ENCODE assay signal across 1 cellular context in the genomic region with DNA sequence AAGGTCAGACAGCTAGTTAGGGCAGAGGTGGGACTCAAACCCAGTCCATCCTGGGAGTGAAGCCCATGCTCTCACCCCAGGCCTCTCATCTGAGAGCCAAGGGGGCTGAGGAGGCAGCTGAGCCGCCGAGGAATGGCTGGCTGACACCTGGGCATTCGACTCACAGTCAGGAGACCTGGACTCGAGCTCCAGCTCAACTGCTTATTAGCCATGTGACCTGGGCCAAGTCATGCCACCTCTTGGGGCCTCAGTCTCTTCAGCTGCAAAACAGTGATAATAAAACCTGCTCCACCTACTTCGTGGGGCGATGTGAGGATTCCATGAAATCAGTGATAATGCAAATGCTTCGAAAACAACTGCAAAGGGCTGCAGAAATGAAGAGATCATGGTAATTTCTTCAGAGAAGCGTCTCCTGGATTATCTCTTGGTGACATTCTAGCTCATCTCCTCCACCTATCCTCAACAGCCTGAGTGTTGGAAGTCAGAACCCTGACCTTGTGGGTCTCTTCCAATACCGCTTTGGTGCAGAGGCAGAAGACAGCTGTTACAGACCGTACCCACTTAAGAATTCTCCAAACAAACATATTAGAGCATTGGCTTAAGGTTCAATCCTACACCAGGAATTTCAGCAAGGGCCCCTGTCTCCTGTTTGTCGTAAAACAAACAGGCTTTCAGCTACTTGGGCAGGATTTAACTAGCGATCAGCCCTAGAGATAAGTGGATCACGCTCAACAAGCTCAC.
TF ChIP-seq lines count a peak whose summit lies in the region.

No MANE protein-coding gene starts in this region.

TF ChIP-seq in HepG2, 621 proteins besides CTCF, POLR2A, EP300 and RAD21 (continued from another document and continues in another):
- TF ChIP-seq ZNF318 (CRISPR knock-in tag; IDR thresholded peaks at IDR 0.05) (no peak), BCL3 (CRISPR knock-in tag; IDR thresholded peaks at IDR 0.05) (no peak), BCL6 (CRISPR knock-in tag; IDR thresholded peaks at IDR 0.05) (peak; percentile 49; the same call in 1 of the 2 replicates), SAFB2 (CRISPR knock-in tag; IDR thresholded peaks at IDR 0.05; ENCODE audit: borderline replicate concordance, low read depth) (no peak), ZBTB25 (CRISPR knock-in tag; IDR thresholded peaks at IDR 0.05) (no peak), ZNF616 (CRISPR knock-in tag; IDR thresholded peaks at IDR 0.05; ENCODE audit: low read depth) (no peak), ZMAT3 (CRISPR knock-in tag; conservative IDR thresholded peaks at IDR 0.05) (0 out of 2 replicates have a peak, but pooled peaks have one; percentile 33), SRF (IDR thresholded peaks at IDR 0.05; ENCODE audit: low read depth, low read length) (no peak), GATAD1 (CRISPR knock-in tag; IDR thresholded peaks at IDR 0.05) (0 out of 2 replicates have a peak, but pooled peaks have one; percentile 7), ZMAT5 (CRISPR knock-in tag; IDR thresholded peaks at IDR 0.05; ENCODE audit: borderline replicate concordance, low read depth) (no peak), POLR2AphosphoS5 (IDR thresholded peaks at IDR 0.05; ENCODE audit: low read depth, low read length) (no peak), LCORL (IDR thresholded peaks at IDR 0.05) (no peak), LCORL (CRISPR knock-in tag; IDR thresholded peaks at IDR 0.05) (no peak), TERF1 (CRISPR knock-in tag; IDR thresholded peaks at IDR 0.05) (no peak), ZSCAN29 (CRISPR knock-in tag; conservative IDR thresholded peaks at IDR 0.05) (no peak; the same call in 1 of the 2 replicates), ELF4 (CRISPR knock-in tag; IDR thresholded peaks at IDR 0.05; ENCODE audit: borderline replicate concordance) (no peak), DR1 (CRISPR knock-in tag; IDR thresholded peaks at IDR 0.05) (no peak), NR2F1 (CRISPR knock-in tag; IDR thresholded peaks at IDR 0.05) (no peak), CCDC6 (CRISPR knock-in tag; IDR thresholded peaks at IDR 0.05) (no peak), ZFP82 (CRISPR knock-in tag; IDR thresholded peaks at IDR 0.05; ENCODE audit: borderline replicate concordance) (no peak), CCAR2 (optimal IDR thresholded peaks at IDR 0.05; ENCODE audit: low read depth, low read length) (no peak), ZNF724P (CRISPR knock-in tag; IDR thresholded peaks at IDR 0.05; ENCODE audit: borderline replicate concordance) (no peak; the same call in 1 of the 2 replicates), ZNF253 (CRISPR knock-in tag; IDR thresholded peaks at IDR 0.05; ENCODE audit: borderline replicate concordance) (no peak), ZBTB49 (CRISPR knock-in tag; IDR thresholded peaks at IDR 0.05; ENCODE audit: borderline replicate concordance) (no peak), ZEB1 (IDR thresholded peaks at IDR 0.05; ENCODE audit: insufficient replicate concordance, low read depth) (no peak), MAZ (IDR thresholded peaks at IDR 0.05; ENCODE audit: borderline replicate concordance, low read depth, low read length) (no peak), MAZ (CRISPR knock-in tag; IDR thresholded peaks at IDR 0.05; ENCODE audit: low read depth) (no peak), MTA1 (CRISPR knock-in tag; IDR thresholded peaks at IDR 0.05; ENCODE audit: borderline replicate concordance) (no peak), ZSCAN21 (CRISPR knock-in tag; IDR thresholded peaks at IDR 0.05; ENCODE audit: borderline replicate concordance) (no peak)
- TF ChIP-seq, protein P1, sequence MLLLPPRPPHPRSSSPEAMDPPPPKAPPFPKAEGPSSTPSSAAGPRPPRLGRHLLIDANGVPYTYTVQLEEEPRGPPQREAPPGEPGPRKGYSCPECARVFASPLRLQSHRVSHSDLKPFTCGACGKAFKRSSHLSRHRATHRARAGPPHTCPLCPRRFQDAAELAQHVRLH (CRISPR knock-in tag; IDR thresholded peaks at IDR 0.05; ENCODE audit: borderline replicate concordance, low read depth), result 0 out of 2 replicates have a peak, but pooled peaks have one; percentile 67
- TF ChIP-seq, protein P2, sequence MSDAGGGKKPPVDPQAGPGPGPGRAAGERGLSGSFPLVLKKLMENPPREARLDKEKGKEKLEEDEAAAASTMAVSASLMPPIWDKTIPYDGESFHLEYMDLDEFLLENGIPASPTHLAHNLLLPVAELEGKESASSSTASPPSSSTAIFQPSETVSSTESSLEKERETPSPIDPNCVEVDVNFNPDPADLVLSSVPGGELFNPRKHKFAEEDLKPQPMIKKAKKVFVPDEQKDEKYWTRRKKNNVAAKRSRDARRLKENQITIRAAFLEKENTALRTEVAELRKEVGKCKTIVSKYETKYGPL (CRISPR knock-in tag; IDR thresholded peaks at IDR 0.05), result no peak
- TF ChIP-seq, protein P3, sequence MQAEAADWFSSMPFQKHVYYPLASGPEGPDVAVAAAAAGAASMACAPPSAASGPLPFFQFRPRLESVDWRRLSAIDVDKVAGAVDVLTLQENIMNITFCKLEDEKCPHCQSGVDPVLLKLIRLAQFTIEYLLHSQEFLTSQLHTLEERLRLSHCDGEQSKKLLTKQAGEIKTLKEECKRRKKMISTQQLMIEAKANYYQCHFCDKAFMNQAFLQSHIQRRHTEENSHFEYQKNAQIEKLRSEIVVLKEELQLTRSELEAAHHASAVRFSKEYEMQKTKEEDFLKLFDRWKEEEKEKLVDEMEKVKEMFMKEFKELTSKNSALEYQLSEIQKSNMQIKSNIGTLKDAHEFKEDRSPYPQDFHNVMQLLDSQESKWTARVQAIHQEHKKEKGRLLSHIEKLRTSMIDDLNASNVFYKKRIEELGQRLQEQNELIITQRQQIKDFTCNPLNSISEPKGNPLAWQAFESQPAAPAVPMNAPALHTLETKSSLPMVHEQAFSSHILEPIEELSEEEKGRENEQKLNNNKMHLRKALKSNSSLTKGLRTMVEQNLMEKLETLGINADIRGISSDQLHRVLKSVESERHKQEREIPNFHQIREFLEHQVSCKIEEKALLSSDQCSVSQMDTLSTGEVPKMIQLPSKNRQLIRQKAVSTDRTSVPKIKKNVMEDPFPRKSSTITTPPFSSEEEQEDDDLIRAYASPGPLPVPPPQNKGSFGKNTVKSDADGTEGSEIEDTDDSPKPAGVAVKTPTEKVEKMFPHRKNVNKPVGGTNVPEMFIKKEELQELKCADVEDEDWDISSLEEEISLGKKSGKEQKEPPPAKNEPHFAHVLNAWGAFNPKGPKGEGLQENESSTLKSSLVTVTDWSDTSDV (CRISPR knock-in tag; IDR thresholded peaks at IDR 0.05), result no peak
- TF ChIP-seq, protein P4, sequence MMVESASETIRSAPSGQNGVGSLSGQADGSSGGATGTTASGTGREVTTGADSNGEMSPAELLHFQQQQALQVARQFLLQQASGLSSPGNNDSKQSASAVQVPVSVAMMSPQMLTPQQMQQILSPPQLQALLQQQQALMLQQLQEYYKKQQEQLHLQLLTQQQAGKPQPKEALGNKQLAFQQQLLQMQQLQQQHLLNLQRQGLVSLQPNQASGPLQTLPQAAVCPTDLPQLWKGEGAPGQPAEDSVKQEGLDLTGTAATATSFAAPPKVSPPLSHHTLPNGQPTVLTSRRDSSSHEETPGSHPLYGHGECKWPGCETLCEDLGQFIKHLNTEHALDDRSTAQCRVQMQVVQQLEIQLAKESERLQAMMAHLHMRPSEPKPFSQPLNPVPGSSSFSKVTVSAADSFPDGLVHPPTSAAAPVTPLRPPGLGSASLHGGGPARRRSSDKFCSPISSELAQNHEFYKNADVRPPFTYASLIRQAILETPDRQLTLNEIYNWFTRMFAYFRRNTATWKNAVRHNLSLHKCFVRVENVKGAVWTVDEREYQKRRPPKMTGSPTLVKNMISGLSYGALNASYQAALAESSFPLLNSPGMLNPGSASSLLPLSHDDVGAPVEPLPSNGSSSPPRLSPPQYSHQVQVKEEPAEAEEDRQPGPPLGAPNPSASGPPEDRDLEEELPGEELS (CRISPR knock-in tag; IDR thresholded peaks at IDR 0.05), result peak; percentile 39; the same call in 1 of the 2 replicates
